1 cellular context compared by ENCODE assay signal in genomic region chr21:25422610-25423608, GRCh38.
A peak's percentile ranks its signal among the peaks of the same experiment; 100 is the strongest.
TF ChIP-seq lines count a peak whose summit lies in the region.

No MANE protein-coding gene starts in this region.

TF ChIP-seq in GM12878, 131 proteins besides CTCF, POLR2A, EP300 and RAD21 (continued from another document):
- no peak for TF ChIP-seq HDAC2 (IDR thresholded peaks at IDR 0.05)
- peak; percentile 59 for TF ChIP-seq JUNB (IDR thresholded peaks at IDR 0.05)
- TF ChIP-seq ATF2 (IDR thresholded peaks at IDR 0.05; ENCODE audit: low read length) = peak; percentile 34; the same call in 1 of the 2 replicates
- TF ChIP-seq RUNX3 (IDR thresholded peaks at IDR 0.05; ENCODE audit: low read length) = peak; percentile 14; the same call in 1 of the 2 replicates
- no peak for TF ChIP-seq EGR1 (IDR thresholded peaks at IDR 0.05; ENCODE audit: borderline replicate concordance in 1 of 2, low read depth in 2 of 2, low read length in 2 of 2)
- no peak for TF ChIP-seq ATF3 (IDR thresholded peaks at IDR 0.05; ENCODE audit: borderline replicate concordance, extremely low read depth, low read depth, low read length)
- TF ChIP-seq MEF2A (IDR thresholded peaks at IDR 0.05; ENCODE audit: insufficient read depth, low read depth, low read length) = peak; percentile 61; the same call in 1 of the 2 replicates
- no peak for TF ChIP-seq STAT1 (conservative IDR thresholded peaks at IDR 0.05)
- no peak for TF ChIP-seq SPI1 (IDR thresholded peaks at IDR 0.05; ENCODE audit: borderline replicate concordance, insufficient read depth, low read depth, low read length)
- TF ChIP-seq PKNOX1 (IDR thresholded peaks at IDR 0.05) = peak; percentile 58; the same call in 1 of the 2 replicates
- peak; percentile 52 for TF ChIP-seq CUX1 (IDR thresholded peaks at IDR 0.05; ENCODE audit: insufficient replicate concordance, low read depth, low read length)
- TF ChIP-seq SMAD5 (IDR thresholded peaks at IDR 0.05; ENCODE audit: low read depth) = 0 out of 2 replicates have a peak, but pooled peaks have one; percentile 38
- no peak for TF ChIP-seq ZNF24 (IDR thresholded peaks at IDR 0.05)
- no peak for TF ChIP-seq ZBTB11 (CRISPR knock-in tag; IDR thresholded peaks at IDR 0.05)
- TF ChIP-seq ASH2L (IDR thresholded peaks at IDR 0.05; ENCODE audit: borderline replicate concordance, low read depth) = no peak
- TF ChIP-seq IKZF1 (conservative IDR thresholded peaks at IDR 0.05) = no peak
- no peak for TF ChIP-seq ZNF622 (IDR thresholded peaks at IDR 0.05)
- TF ChIP-seq RCOR1 (conservative IDR thresholded peaks at IDR 0.05; ENCODE audit: low read depth, low read length) = no peak
